11 cellular contexts compared by ENCODE assay signal in genomic region chr3:59374812-59375211, GRCh38.
DNase-seq lines count a peak whose midpoint lies in the region; ATAC-seq and TF ChIP-seq lines count a peak whose summit lies in the region.
"Had no signal": no experiment of that assay in that cellular context is flagged by ENCODE, and none has a peak within 500 bp of the region (broad histone marks: within the 10 kb centered on the region; RNA-seq: fewer than 3 reads in every experiment).

No MANE protein-coding gene starts in this region.

- no peak overlapping the region for H3K9ac ChIP-seq in Karpas-422 (ENCODE audit: low read length)

- CTCF ChIA-PET in activated CD4-positive, alpha-beta T cell treated with anti-CD3 and anti-CD28 coated beads for 36 hours (lab: Charles Lee): interaction anchor here (0.7 kb wide), 1 partner anchor 82 kb away, joined by 3 read pairs; no protein-coding TSS in a partner anchor

- H3K27me3 ChIP-seq in Karpas-422 (ENCODE audit: low read length): no peaks in the 10 kb centered on the region

- no peak overlapping the region for H3K4me3 ChIP-seq in Karpas-422 (ENCODE audit: low read length)
- H3K4me3 ChIP-seq: A549 had no signal

- ATAC-seq in activated CD4-positive, alpha-beta T cell treated with anti-CD3 and anti-CD28 coated beads for 36 hours: peak; percentile 33
- ATAC-seq in HG02759 (IDR thresholded peaks at IDR 0.05; ENCODE audit: unreplicated experiment): peak; percentile 100
- peak; percentile 57 for ATAC-seq in stimulated activated naive CD8-positive, alpha-beta T cell treated with anti-CD3 and anti-CD28 coated beads, Interleukin-15, Interleukin-2, amounts not matched to agents 100 U/mL and 50 U/mL, for 24 hours
- ATAC-seq: A549 had no signal

- H3K4me2 ChIP-seq in Karpas-422 (ENCODE audit: low read depth, low read length, poor library complexity, severe bottlenecking): no peak overlapping the region
- H3K4me2 ChIP-seq: A549 had no signal

- H3K9me3 Mint-ChIP-seq in activated CD4-positive, alpha-beta T cell treated with anti-CD3 and anti-CD28 coated beads for 36 hours (ENCODE audit: low read depth): no peaks in the 10 kb centered on the region
- H3K9me3 Mint-ChIP-seq in mesothelial cell of epicardium: peaks cover 5% of the 10 kb centered on the region

- no peaks in the 10 kb centered on the region for H3K4me1 Mint-ChIP-seq in activated CD4-positive, alpha-beta T cell treated with anti-CD3 and anti-CD28 coated beads for 36 hours
- no peaks in the 10 kb centered on the region for H3K4me1 Mint-ChIP-seq in mesothelial cell of epicardium

- no peak overlapping the region for H3K27ac Mint-ChIP-seq in activated CD4-positive, alpha-beta T cell treated with anti-CD3 and anti-CD28 coated beads for 36 hours
- H3K27ac Mint-ChIP-seq in mesothelial cell of epicardium: no peak overlapping the region
- H3K27ac Mint-ChIP-seq: activated CD4-positive, alpha-beta T cell treated with anti-CD3 and anti-CD28 coated beads, Interleukin-2, amount 10 ng/mL, durations not matched to agents 7 days and 5 days had no signal

- H3K36me3 Mint-ChIP-seq in activated CD4-positive, alpha-beta T cell treated with anti-CD3 and anti-CD28 coated beads for 36 hours (ENCODE audit: low read depth): no peaks in the 10 kb centered on the region
- H3K36me3 Mint-ChIP-seq in mesothelial cell of epicardium: no peaks in the 10 kb centered on the region

- intact Hi-C loops in activated CD4-positive, alpha-beta T cell treated with anti-CD3 and anti-CD28 coated beads for 36 hours (cut with DNase I, micrococcal nuclease): no loop called here

- POLR2A ChIA-PET in activated CD4-positive, alpha-beta T cell treated with anti-CD3 and anti-CD28 coated beads for 36 hours (lab: Charles Lee): no interaction called here

- no peak overlapping the region for H3K4me3 Mint-ChIP-seq in activated CD4-positive, alpha-beta T cell treated with anti-CD3 and anti-CD28 coated beads for 36 hours
- H3K4me3 Mint-ChIP-seq in mesothelial cell of epicardium: no peak overlapping the region
- H3K4me3 Mint-ChIP-seq: activated CD4-positive, alpha-beta T cell treated with anti-CD3 and anti-CD28 coated beads, Interleukin-2, amount 10 ng/mL, durations not matched to agents 7 days and 5 days had no signal

- H2AFZ ChIP-seq in Karpas-422 (ENCODE audit: low read length): no peak overlapping the region

- no peaks in the 10 kb centered on the region for H4K20me1 ChIP-seq in Karpas-422 (ENCODE audit: insufficient read depth, low read depth, low read length)

- H3K4me1 ChIP-seq in Karpas-422 (ENCODE audit: low read length): peaks cover 5% of the 10 kb centered on the region
- H3K4me1 ChIP-seq: A549 had no signal

- no peaks in the 10 kb centered on the region for H3K27me3 Mint-ChIP-seq in activated CD4-positive, alpha-beta T cell treated with anti-CD3 and anti-CD28 coated beads for 36 hours
- H3K27me3 Mint-ChIP-seq in mesothelial cell of epicardium (ENCODE audit: low read depth): peaks cover 50% of the 10 kb centered on the region
- H3K27me3 Mint-ChIP-seq: activated CD4-positive, alpha-beta T cell treated with anti-CD3 and anti-CD28 coated beads, Interleukin-2, amount 10 ng/mL, durations not matched to agents 7 days and 5 days had no signal

- no peak for DNase-seq in activated CD4-positive, alpha-beta T cell treated with anti-CD3 and anti-CD28 coated beads for 36 hours
- DNase-seq in activated CD4-positive, alpha-beta T cell treated with anti-CD3 and anti-CD28 coated beads, Interleukin-2, amount 50 U/mL, for 48 hours: no peak
- DNase-seq in Karpas-422 (peak; percentile 48), mesothelial cell of epicardium (ENCODE audit: low spot score in 2 of 2, unreplicated experiment in 2 of 2) (no peak), G401 (ENCODE audit: low spot score) (no peak), DMS79 (lab: John Stamatoyannopoulos, UW) (no peak)
- no peak for DNase-seq in stimulated activated naive CD8-positive, alpha-beta T cell treated with anti-CD3 and anti-CD28 coated beads, Interleukin-15, Interleukin-2, amounts not matched to agents 100 U/mL and 50 U/mL, for 24 hours
- DNase-seq: activated CD4-positive, alpha-beta T cell treated with anti-CD3 and anti-CD28 coated beads, Interleukin-2, amount 10 ng/mL, durations not matched to agents 7 days and 5 days; stimulated activated naive CD4-positive, alpha-beta T cell treated with Interleukin-2 at 50 U/mL for 16 hours had no signal

- no peaks in the 10 kb centered on the region for H3K79me2 ChIP-seq in Karpas-422 (ENCODE audit: low read length)

- in situ Hi-C loops in G401 (cut with HindIII; ENCODE audit: low sequenced_read_pairs): no loop called here

- H3K9me3 ChIP-seq in Karpas-422 (ENCODE audit: low read length): no peaks in the 10 kb centered on the region
- H3K9me3 ChIP-seq: A549 had no signal

- no peak for TF ChIP-seq CTCF in mesothelial cell of epicardium (IDR thresholded peaks at IDR 0.05; ENCODE audit: unreplicated experiment)

- no peak overlapping the region for H3K27ac ChIP-seq in Karpas-422 (ENCODE audit: low read length)
- H3K27ac ChIP-seq: A549 had no signal

- H3K9me2 ChIP-seq in Karpas-422 (replicated peaks; ENCODE audit: insufficient read depth, low read length): no peaks in the 10 kb centered on the region

- no peaks in the 10 kb centered on the region for H3K36me3 ChIP-seq in Karpas-422 (ENCODE audit: insufficient read depth, low read length)

Comparison
In these comparisons a context has a peak if more than half of its experiments do, and no peak if none do; other contexts are left out.
1. ATAC-seq: peak in every context shown above with its lines; median percentile 100 in HG02759; 57 in stimulated activated naive CD8-positive, alpha-beta T cell treated with anti-CD3 and anti-CD28 coated beads, Interleukin-15, Interleukin-2, amounts not matched to agents 100 U/mL and 50 U/mL, for 24 hours; 33 in activated CD4-positive, alpha-beta T cell treated with anti-CD3 and anti-CD28 coated beads for 36 hours.